In the genomic region with DNA sequence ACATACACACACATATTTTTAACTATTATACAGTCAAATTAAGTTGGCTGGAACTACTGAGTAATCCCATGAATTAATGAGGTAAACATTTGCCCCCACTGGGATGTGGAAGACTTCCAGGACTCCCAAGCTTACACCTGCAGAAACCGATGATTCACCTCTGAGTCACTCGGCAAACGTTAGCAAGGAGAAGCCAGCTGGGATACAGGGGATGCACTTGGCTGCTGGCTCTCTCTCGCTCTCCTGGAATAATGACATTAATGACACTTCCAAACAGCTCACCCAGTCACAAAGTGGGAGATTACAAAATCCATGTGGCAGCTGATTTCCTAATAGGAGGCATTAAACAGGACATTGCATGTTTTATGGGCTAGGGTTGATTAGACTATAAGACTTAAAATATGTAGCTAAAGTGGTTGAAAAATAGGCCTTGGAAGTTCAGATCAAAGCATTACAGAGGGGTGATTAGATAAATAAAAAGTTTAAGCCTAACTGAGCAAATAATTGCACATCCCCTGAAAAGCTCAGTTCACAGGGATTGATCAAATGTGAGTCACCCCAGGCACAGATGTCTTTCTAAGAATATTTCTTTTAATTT, we compare ENCODE assay signal across 1 cellular context.
TF ChIP-seq lines count a peak whose summit lies in the region.

No MANE protein-coding gene starts in this region.

TF ChIP-seq in K562, 482 proteins besides CTCF, POLR2A, EP300 and RAD21 (continued from another document):
- TF ChIP-seq, protein P1, sequence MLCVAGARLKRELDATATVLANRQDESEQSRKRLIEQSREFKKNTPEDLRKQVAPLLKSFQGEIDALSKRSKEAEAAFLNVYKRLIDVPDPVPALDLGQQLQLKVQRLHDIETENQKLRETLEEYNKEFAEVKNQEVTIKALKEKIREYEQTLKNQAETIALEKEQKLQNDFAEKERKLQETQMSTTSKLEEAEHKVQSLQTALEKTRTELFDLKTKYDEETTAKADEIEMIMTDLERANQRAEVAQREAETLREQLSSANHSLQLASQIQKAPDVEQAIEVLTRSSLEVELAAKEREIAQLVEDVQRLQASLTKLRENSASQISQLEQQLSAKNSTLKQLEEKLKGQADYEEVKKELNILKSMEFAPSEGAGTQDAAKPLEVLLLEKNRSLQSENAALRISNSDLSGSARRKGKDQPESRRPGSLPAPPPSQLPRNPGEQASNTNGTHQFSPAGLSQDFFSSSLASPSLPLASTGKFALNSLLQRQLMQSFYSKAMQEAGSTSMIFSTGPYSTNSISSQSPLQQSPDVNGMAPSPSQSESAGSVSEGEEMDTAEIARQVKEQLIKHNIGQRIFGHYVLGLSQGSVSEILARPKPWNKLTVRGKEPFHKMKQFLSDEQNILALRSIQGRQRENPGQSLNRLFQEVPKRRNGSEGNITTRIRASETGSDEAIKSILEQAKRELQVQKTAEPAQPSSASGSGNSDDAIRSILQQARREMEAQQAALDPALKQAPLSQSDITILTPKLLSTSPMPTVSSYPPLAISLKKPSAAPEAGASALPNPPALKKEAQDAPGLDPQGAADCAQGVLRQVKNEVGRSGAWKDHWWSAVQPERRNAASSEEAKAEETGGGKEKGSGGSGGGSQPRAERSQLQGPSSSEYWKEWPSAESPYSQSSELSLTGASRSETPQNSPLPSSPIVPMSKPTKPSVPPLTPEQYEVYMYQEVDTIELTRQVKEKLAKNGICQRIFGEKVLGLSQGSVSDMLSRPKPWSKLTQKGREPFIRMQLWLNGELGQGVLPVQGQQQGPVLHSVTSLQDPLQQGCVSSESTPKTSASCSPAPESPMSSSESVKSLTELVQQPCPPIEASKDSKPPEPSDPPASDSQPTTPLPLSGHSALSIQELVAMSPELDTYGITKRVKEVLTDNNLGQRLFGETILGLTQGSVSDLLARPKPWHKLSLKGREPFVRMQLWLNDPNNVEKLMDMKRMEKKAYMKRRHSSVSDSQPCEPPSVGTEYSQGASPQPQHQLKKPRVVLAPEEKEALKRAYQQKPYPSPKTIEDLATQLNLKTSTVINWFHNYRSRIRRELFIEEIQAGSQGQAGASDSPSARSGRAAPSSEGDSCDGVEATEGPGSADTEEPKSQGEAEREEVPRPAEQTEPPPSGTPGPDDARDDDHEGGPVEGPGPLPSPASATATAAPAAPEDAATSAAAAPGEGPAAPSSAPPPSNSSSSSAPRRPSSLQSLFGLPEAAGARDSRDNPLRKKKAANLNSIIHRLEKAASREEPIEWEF (CRISPR knock-in tag; IDR thresholded peaks at IDR 0.05), result no peak
- TF ChIP-seq KDM5B (IDR thresholded peaks at IDR 0.05; ENCODE audit: insufficient replicate concordance, low read depth, low read length) (no peak), ZEB2 (IDR thresholded peaks at IDR 0.05) (no peak), KAT8 (IDR thresholded peaks at IDR 0.05; ENCODE audit: low read depth) (no peak), RUNX1 (IDR thresholded peaks at IDR 0.05; ENCODE audit: low read depth) (no peak), SAFB2 (IDR thresholded peaks at IDR 0.05; ENCODE audit: borderline replicate concordance, low read depth, low read length, severe bottlenecking) (no peak), FOXJ3 (CRISPR knock-in tag; IDR thresholded peaks at IDR 0.05) (no peak), BCL6 (CRISPR knock-in tag; IDR thresholded peaks at IDR 0.05) (no peak), ZNF146 (CRISPR knock-in tag; IDR thresholded peaks at IDR 0.05; ENCODE audit: unreplicated experiment) (no peak), NR2F6 (CRISPR knock-in tag; IDR thresholded peaks at IDR 0.05) (no peak), JUND (IDR thresholded peaks at IDR 0.05; ENCODE audit: borderline replicate concordance, low read depth, low read length) (peak; percentile 36; the same call in 1 of the 2 replicates), JUND (tag; IDR thresholded peaks at IDR 0.05; ENCODE audit: borderline replicate concordance, low read depth, low read length) (no peak)
- TF ChIP-seq, protein P2, sequence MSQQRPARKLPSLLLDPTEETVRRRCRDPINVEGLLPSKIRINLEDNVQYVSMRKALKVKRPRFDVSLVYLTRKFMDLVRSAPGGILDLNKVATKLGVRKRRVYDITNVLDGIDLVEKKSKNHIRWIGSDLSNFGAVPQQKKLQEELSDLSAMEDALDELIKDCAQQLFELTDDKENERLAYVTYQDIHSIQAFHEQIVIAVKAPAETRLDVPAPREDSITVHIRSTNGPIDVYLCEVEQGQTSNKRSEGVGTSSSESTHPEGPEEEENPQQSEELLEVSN (IDR thresholded peaks at IDR 0.05; ENCODE audit: borderline replicate concordance in 1 of 2, extremely low read depth in 1 of 2, insufficient read depth in 1 of 2, insufficient read length in 1 of 2, low read depth in 1 of 2, low read length in 1 of 2, poor library complexity in 1 of 2, severe bottlenecking in 1 of 2), result no peak
- TF ChIP-seq, protein P3, sequence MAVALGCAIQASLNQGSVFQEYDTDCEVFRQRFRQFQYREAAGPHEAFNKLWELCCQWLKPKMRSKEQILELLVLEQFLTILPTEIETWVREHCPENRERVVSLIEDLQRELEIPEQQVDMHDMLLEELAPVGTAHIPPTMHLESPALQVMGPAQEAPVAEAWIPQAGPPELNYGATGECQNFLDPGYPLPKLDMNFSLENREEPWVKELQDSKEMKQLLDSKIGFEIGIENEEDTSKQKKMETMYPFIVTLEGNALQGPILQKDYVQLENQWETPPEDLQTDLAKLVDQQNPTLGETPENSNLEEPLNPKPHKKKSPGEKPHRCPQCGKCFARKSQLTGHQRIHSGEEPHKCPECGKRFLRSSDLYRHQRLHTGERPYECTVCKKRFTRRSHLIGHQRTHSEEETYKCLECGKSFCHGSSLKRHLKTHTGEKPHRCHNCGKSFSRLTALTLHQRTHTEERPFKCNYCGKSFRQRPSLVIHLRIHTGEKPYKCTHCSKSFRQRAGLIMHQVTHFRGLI (CRISPR knock-in tag; IDR thresholded peaks at IDR 0.05), result no peak
